Comparison of ENCODE assay signal across 8 cellular contexts in the genomic region with DNA sequence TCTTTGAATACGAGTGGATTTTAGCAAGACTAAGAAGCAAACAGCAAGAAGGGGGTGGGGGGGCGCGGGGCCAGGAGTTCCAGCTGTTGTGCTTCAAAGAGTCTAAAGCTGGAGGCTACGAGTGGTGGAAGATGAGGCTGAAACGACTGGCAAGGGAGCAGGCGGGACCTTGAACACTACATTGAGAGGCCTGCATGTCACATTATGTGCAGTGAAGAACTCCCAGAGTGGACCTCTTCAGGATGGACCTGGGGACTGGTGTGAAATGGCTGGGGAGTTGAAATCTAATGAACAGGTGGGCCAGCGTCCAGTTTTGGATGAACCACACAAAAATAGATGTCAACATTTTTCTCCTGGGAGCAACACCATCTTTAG. TPM values are rescaled to one million over a fixed set of nuclear protein-coding genes. Genes with fewer than 3 reads are reported as not detected.
DNase-seq lines count a peak whose midpoint lies in the region; ATAC-seq and TF ChIP-seq lines count a peak whose summit lies in the region.

No MANE protein-coding gene starts in this region.

- peak overlapping the region; percentile 66 for H3K4me3 ChIP-seq in lower lobe of right lung
- H3K4me3 ChIP-seq in thymus (ENCODE audit: low read length) = peak overlapping the region; percentile 71

- 81% methylated on average over 7 of the region's 7 CpGs for WGBS in thymus

- H3K27me3 Mint-ChIP-seq in activated CD4-positive, alpha-beta T cell treated with anti-CD3 and anti-CD28 coated beads, Interleukin-2, amount 10 ng/mL, durations not matched to agents 24 days and 14 days = no peaks in the 10 kb centered on the region
- no peaks in the 10 kb centered on the region for H3K27me3 Mint-ChIP-seq in activated T-helper 2 cell treated with anti-CD3 and anti-CD28 coated beads, Interferon-gamma antibody, Interleukin-2, Interleukin-4, amounts not matched to agents 10 μg/mL and 5 μg/mL and 100 μg/mL, durations not matched to agents 14 hours and 24 hours and 36 hours (ENCODE audit: low read depth)

- peak overlapping the region; percentile 84 for H3K4me3 Mint-ChIP-seq in activated CD4-positive, alpha-beta T cell treated with anti-CD3 and anti-CD28 coated beads, Interleukin-2, amount 10 ng/mL, durations not matched to agents 24 days and 14 days
- H3K4me3 Mint-ChIP-seq in activated T-helper 2 cell treated with anti-CD3 and anti-CD28 coated beads, Interferon-gamma antibody, Interleukin-2, Interleukin-4, amounts not matched to agents 10 μg/mL and 5 μg/mL and 100 μg/mL, durations not matched to agents 14 hours and 24 hours and 36 hours (ENCODE audit: low read depth) = peak overlapping the region; percentile 86

- H3K27me3 ChIP-seq in lower lobe of right lung (ENCODE audit: low read depth) (no peaks in the 10 kb centered on the region), thymus (ENCODE audit: control insufficient read depth, insufficient read depth) (no peaks in the 10 kb centered on the region)

- no peaks in the 10 kb centered on the region for H3K9me3 Mint-ChIP-seq in activated CD4-positive, alpha-beta T cell treated with anti-CD3 and anti-CD28 coated beads, Interleukin-2, amount 10 ng/mL, durations not matched to agents 24 days and 14 days
- no peaks in the 10 kb centered on the region for H3K9me3 Mint-ChIP-seq in activated T-helper 2 cell treated with anti-CD3 and anti-CD28 coated beads, Interferon-gamma antibody, Interleukin-2, Interleukin-4, amounts not matched to agents 10 μg/mL and 5 μg/mL and 100 μg/mL, durations not matched to agents 14 hours and 24 hours and 36 hours

- H3K9me3 ChIP-seq in lower lobe of right lung = no peaks in the 10 kb centered on the region
- no peaks in the 10 kb centered on the region for H3K9me3 ChIP-seq in thymus (ENCODE audit: control insufficient read depth)

- no peak for ATAC-seq in lower lobe of right lung

- peak overlapping the region; percentile 63 for H3K27ac ChIP-seq in lower lobe of right lung
- no peak overlapping the region for H3K27ac ChIP-seq in thymus (ENCODE audit: low read depth)

- peak overlapping the region; percentile 87 for H3K27ac Mint-ChIP-seq in activated CD4-positive, alpha-beta T cell treated with anti-CD3 and anti-CD28 coated beads, Interleukin-2, amount 10 ng/mL, durations not matched to agents 24 days and 14 days
- peak overlapping the region; percentile 87 for H3K27ac Mint-ChIP-seq in activated T-helper 2 cell treated with anti-CD3 and anti-CD28 coated beads, Interferon-gamma antibody, Interleukin-2, Interleukin-4, amounts not matched to agents 10 μg/mL and 5 μg/mL and 100 μg/mL, durations not matched to agents 14 hours and 24 hours and 36 hours

- peak; percentile 64 for DNase-seq in activated CD4-positive, alpha-beta T cell treated with anti-CD3 and anti-CD28 coated beads, Interleukin-2, amount 10 ng/mL, durations not matched to agents 24 days and 14 days
- DNase-seq in activated CD4-positive, alpha-beta T cell treated with anti-CD3 and anti-CD28 coated beads for 1 hour = no peak
- DNase-seq in activated T-helper 2 cell treated with anti-CD3 and anti-CD28 coated beads, Interferon-gamma antibody, Interleukin-2, Interleukin-4, amounts not matched to agents 10 μg/mL and 5 μg/mL and 100 μg/mL, durations not matched to agents 14 hours and 24 hours and 36 hours (ENCODE audit: low spot score) = no peak
- DNase-seq in lower lobe of right lung (no peak), NCI-H2196 (lab: John Stamatoyannopoulos, UW; ENCODE audit: unreplicated experiment) (no peak), middle frontal gyrus (ENCODE audit: extremely low spot score, low spot score) (no peak), GDM1 (lab: John Stamatoyannopoulos, UW) (no peak)

- TF ChIP-seq CTCF in lower lobe of right lung (IDR thresholded peaks at IDR 0.05) = no peak

- H3K4me1 ChIP-seq in lower lobe of right lung = peaks cover 24% of the 10 kb centered on the region
- peaks cover 14% of the 10 kb centered on the region for H3K4me1 ChIP-seq in thymus (ENCODE audit: control insufficient read depth, insufficient read depth, low read length)

- H3K36me3 Mint-ChIP-seq in activated CD4-positive, alpha-beta T cell treated with anti-CD3 and anti-CD28 coated beads, Interleukin-2, amount 10 ng/mL, durations not matched to agents 24 days and 14 days (ENCODE audit: low read depth) = peaks cover 34% of the 10 kb centered on the region
- peaks cover 38% of the 10 kb centered on the region for H3K36me3 Mint-ChIP-seq in activated T-helper 2 cell treated with anti-CD3 and anti-CD28 coated beads, Interferon-gamma antibody, Interleukin-2, Interleukin-4, amounts not matched to agents 10 μg/mL and 5 μg/mL and 100 μg/mL, durations not matched to agents 14 hours and 24 hours and 36 hours (ENCODE audit: low read depth)

- intact Hi-C loops in activated CD4-positive, alpha-beta T cell treated with anti-CD3 and anti-CD28 coated beads, Interleukin-2, amount 10 ng/mL, durations not matched to agents 24 days and 14 days (cut with micrococcal nuclease) = loop anchor here (2.0 kb wide), 2 partner anchors 34 to 546 kb away; a partner anchor contains a TSS
- intact Hi-C loops in activated T-helper 2 cell treated with anti-CD3 and anti-CD28 coated beads, Interferon-gamma antibody, Interleukin-2, Interleukin-4, amounts not matched to agents 10 μg/mL and 5 μg/mL and 100 μg/mL, durations not matched to agents 14 hours and 24 hours and 36 hours (cut with micrococcal nuclease) = loop anchor here (2.0 kb wide), 2 partner anchors 30 to 50 kb away; a partner anchor contains a TSS
- intact Hi-C loops in lower lobe of right lung (cut with DNase I) = no loop called here

- H3K4me1 Mint-ChIP-seq in activated CD4-positive, alpha-beta T cell treated with anti-CD3 and anti-CD28 coated beads, Interleukin-2, amount 10 ng/mL, durations not matched to agents 24 days and 14 days = peaks cover 37% of the 10 kb centered on the region
- H3K4me1 Mint-ChIP-seq in activated T-helper 2 cell treated with anti-CD3 and anti-CD28 coated beads, Interferon-gamma antibody, Interleukin-2, Interleukin-4, amounts not matched to agents 10 μg/mL and 5 μg/mL and 100 μg/mL, durations not matched to agents 14 hours and 24 hours and 36 hours (ENCODE audit: low read depth) = peaks cover 21% of the 10 kb centered on the region

- peaks cover 15% of the 10 kb centered on the region for H3K36me3 ChIP-seq in lower lobe of right lung
- H3K36me3 ChIP-seq in thymus (ENCODE audit: control insufficient read depth, insufficient read depth) = peaks cover 14% of the 10 kb centered on the region

RNA-seq across cellular contexts. Expression of a gene that starts 1.1 kb away (rescaled TPM):
- 28.0 and 29.4 TPM in 2 replicates for total RNA-seq in activated CD4-positive, alpha-beta T cell treated with anti-CD3 and anti-CD28 coated beads, Interleukin-2, amount 10 ng/mL, durations not matched to agents 24 days and 14 days
- total RNA-seq in activated T-helper 2 cell treated with anti-CD3 and anti-CD28 coated beads, Interferon-gamma antibody, Interleukin-2, Interleukin-4, amounts not matched to agents 10 μg/mL and 5 μg/mL and 100 μg/mL, durations not matched to agents 14 hours and 24 hours and 36 hours = 29.9 and 31.1 TPM in 2 replicates
- total RNA-seq in lower lobe of right lung = 4.3 TPM
- 22.2 TPM for polyA plus RNA-seq in thymus

RNA-seq across cellular contexts. Expression of a gene that starts 29.7 kb away (rescaled TPM):
- total RNA-seq in activated CD4-positive, alpha-beta T cell treated with anti-CD3 and anti-CD28 coated beads, Interleukin-2, amount 10 ng/mL, durations not matched to agents 24 days and 14 days = 4.8 and 5.0 TPM in 2 replicates
- total RNA-seq in activated T-helper 2 cell treated with anti-CD3 and anti-CD28 coated beads, Interferon-gamma antibody, Interleukin-2, Interleukin-4, amounts not matched to agents 10 μg/mL and 5 μg/mL and 100 μg/mL, durations not matched to agents 14 hours and 24 hours and 36 hours = 1.9 and 2.5 TPM in 2 replicates
- total RNA-seq in lower lobe of right lung = 1.6 TPM
- 2.6 TPM for polyA plus RNA-seq in thymus

RNA-seq across cellular contexts. Expression of a gene that starts 50.4 kb away (rescaled TPM):
- total RNA-seq in activated CD4-positive, alpha-beta T cell treated with anti-CD3 and anti-CD28 coated beads, Interleukin-2, amount 10 ng/mL, durations not matched to agents 24 days and 14 days = 57.6 and 61.2 TPM in 2 replicates
- 61.6 and 63.1 TPM in 2 replicates for total RNA-seq in activated T-helper 2 cell treated with anti-CD3 and anti-CD28 coated beads, Interferon-gamma antibody, Interleukin-2, Interleukin-4, amounts not matched to agents 10 μg/mL and 5 μg/mL and 100 μg/mL, durations not matched to agents 14 hours and 24 hours and 36 hours
- 52.1 TPM for total RNA-seq in lower lobe of right lung
- 91.7 TPM for polyA plus RNA-seq in thymus
